In the genomic region with DNA sequence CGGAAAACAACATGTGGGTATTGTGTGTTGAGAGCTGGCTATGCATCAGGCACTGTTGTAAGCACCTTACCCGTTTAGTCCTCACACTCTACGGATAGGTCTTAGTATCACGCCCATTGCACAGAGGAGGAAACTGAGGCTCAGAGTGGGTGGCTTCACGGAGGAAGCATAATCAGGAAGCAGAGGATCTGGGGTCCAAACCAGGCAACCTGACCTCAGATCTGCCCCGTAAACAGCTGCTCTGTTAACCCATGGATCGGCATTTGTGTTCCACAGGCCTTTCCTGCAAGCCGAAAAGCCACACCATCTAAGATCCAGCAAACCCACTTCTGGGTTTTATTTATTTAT, we compare ENCODE assay signal across 13 cellular contexts.
A peak's percentile ranks its signal among the peaks of the same experiment; 100 is the strongest.
DNase-seq lines count a peak whose midpoint lies in the region; ATAC-seq, FAIRE-seq and TF ChIP-seq lines count a peak whose summit lies in the region.
"Had no signal": no experiment of that assay in that cellular context is flagged by ENCODE, and none has a peak within 500 bp of the region (broad histone marks: within the 10 kb centered on the region; RNA-seq: fewer than 3 reads in every experiment).

No MANE protein-coding gene starts in this region.

- H3K9me3 ChIP-seq in body of pancreas: no peaks in the 10 kb centered on the region
- H3K9me3 ChIP-seq: testis had no signal

- TF ChIP-seq POLR2A in body of pancreas (IDR thresholded peaks at IDR 0.05): no peak

- H3K4me1 ChIP-seq in body of pancreas: peaks cover 60% of the 10 kb centered on the region

- H3K4me3 Mint-ChIP-seq in stimulated activated effector memory CD8-positive, alpha-beta T cell treated with anti-CD3 and anti-CD28 coated beads, Interleukin-12 subunit alpha, Interleukin-12 subunit beta, amount 100 ng/mL, for 72 hours: peak overlapping the region; percentile 46
- H3K4me3 Mint-ChIP-seq: CD4-positive, CD25-positive, alpha-beta regulatory T cell had no signal

- FAIRE-seq in GM19239 (lab: Jason Lieb, UNC): peak; percentile 40
- FAIRE-seq: H54, islet of Langerhans had no signal

- 85 to 86% methylated on average over 6 to 8 of the region's 8 CpGs for WGBS in body of pancreas, 2 donors

- no peaks in the 10 kb centered on the region for H3K36me3 ChIP-seq in body of pancreas (replicated peaks in 1 of 2; ENCODE audit: insufficient read depth in 1 of 2, low read depth in 2 of 2)

- peak; percentile 51 for ATAC-seq in stimulated activated effector memory CD8-positive, alpha-beta T cell treated with anti-CD3 and anti-CD28 coated beads, Interleukin-12 subunit alpha, Interleukin-12 subunit beta, amount 100 ng/mL, for 72 hours
- ATAC-seq in body of pancreas (no peak), GM19467 (IDR thresholded peaks at IDR 0.05; ENCODE audit: unreplicated experiment) (no peak), HG03196 (IDR thresholded peaks at IDR 0.05; ENCODE audit: unreplicated experiment) (no peak)

- H3K27me3 ChIP-seq in layer of hippocampus (ENCODE audit: control insufficient read depth, insufficient read depth, low read length): no peaks in the 10 kb centered on the region
- H3K27me3 ChIP-seq in body of pancreas: no peaks in the 10 kb centered on the region
- H3K27me3 ChIP-seq: testis had no signal

- intact Hi-C loops in body of pancreas (cut with DNase I): no loop called here

- no peaks in the 10 kb centered on the region for H3K36me3 Mint-ChIP-seq in stimulated activated effector memory CD8-positive, alpha-beta T cell treated with anti-CD3 and anti-CD28 coated beads, Interleukin-12 subunit alpha, Interleukin-12 subunit beta, amount 100 ng/mL, for 72 hours
- H3K36me3 Mint-ChIP-seq: CD4-positive, CD25-positive, alpha-beta regulatory T cell had no signal

- no peak for TF ChIP-seq CTCF in body of pancreas (IDR thresholded peaks at IDR 0.05)

- peaks cover 6% of the 10 kb centered on the region for H3K9me3 Mint-ChIP-seq in stimulated activated effector memory CD8-positive, alpha-beta T cell treated with anti-CD3 and anti-CD28 coated beads, Interleukin-12 subunit alpha, Interleukin-12 subunit beta, amount 100 ng/mL, for 72 hours

- H3K4me1 Mint-ChIP-seq in stimulated activated effector memory CD8-positive, alpha-beta T cell treated with anti-CD3 and anti-CD28 coated beads, Interleukin-12 subunit alpha, Interleukin-12 subunit beta, amount 100 ng/mL, for 72 hours: peaks cover 33% of the 10 kb centered on the region

- no peak overlapping the region for H3K4me3 ChIP-seq in body of pancreas
- H3K4me3 ChIP-seq: testis had no signal

- peak overlapping the region; percentile 70 for H3K27ac Mint-ChIP-seq in stimulated activated effector memory CD8-positive, alpha-beta T cell treated with anti-CD3 and anti-CD28 coated beads, Interleukin-12 subunit alpha, Interleukin-12 subunit beta, amount 100 ng/mL, for 72 hours
- H3K27ac Mint-ChIP-seq: CD4-positive, CD25-positive, alpha-beta regulatory T cell had no signal

- DNase-seq in GM19239 (ENCODE audit: insufficient read length, low spot score): no peak
- no peak for DNase-seq in stimulated activated effector memory CD8-positive, alpha-beta T cell treated with anti-CD3 and anti-CD28 coated beads, Interleukin-12 subunit alpha, Interleukin-12 subunit beta, amount 100 ng/mL, for 72 hours (ENCODE audit: low spot score in 2 of 2)
- no peak for DNase-seq in body of pancreas
- DNase-seq in HUDEP-2 (lab: John Stamatoyannopoulos, UW; ENCODE audit: unreplicated experiment in 76 of 76): no peak
- DNase-seq: CD4-positive, CD25-positive, alpha-beta regulatory T cell had no signal

- peak overlapping the region; percentile 98 for H3K27ac ChIP-seq in angular gyrus (ENCODE audit: low read depth, low read length)
- peak overlapping the region; percentile 96 for H3K27ac ChIP-seq in layer of hippocampus (ENCODE audit: low read depth, low read length)
- peak overlapping the region in 2 of 4 donors; percentile 70 to 74 for H3K27ac ChIP-seq in body of pancreas
- H3K27ac ChIP-seq: parathyroid adenoma had no signal
